In genomic region chr5:158858746-158859145, GRCh38 we compare ENCODE assay signal across 17 cellular contexts.
A peak's percentile ranks its signal among the peaks of the same experiment; 100 is the strongest.
DNase-seq lines count a peak whose midpoint lies in the region; ATAC-seq and TF ChIP-seq lines count a peak whose summit lies in the region.
"Had no signal": no experiment of that assay in that cellular context is flagged by ENCODE, and none has a peak within 500 bp of the region (broad histone marks: within the 10 kb centered on the region; RNA-seq: fewer than 3 reads in every experiment).

No MANE protein-coding gene starts in this region.

- H3K27me3 Mint-ChIP-seq in glutamatergic neuron (ENCODE audit: unreplicated experiment), result peaks cover 15% of the 10 kb centered on the region
- peaks cover 49 to 56% of the 10 kb centered on the region in 2 donors for H3K27me3 Mint-ChIP-seq in effector memory CD8-positive, alpha-beta T cell
- H3K27me3 Mint-ChIP-seq: CD4-positive, alpha-beta T cell had no signal

- H3K9me3 Mint-ChIP-seq in glutamatergic neuron (ENCODE audit: unreplicated experiment), result peaks cover 30% of the 10 kb centered on the region
- no peaks in the 10 kb centered on the region for H3K9me3 Mint-ChIP-seq in effector memory CD8-positive, alpha-beta T cell
- H3K9me3 Mint-ChIP-seq: CD4-positive, alpha-beta T cell had no signal

- ATAC-seq in effector memory CD8-positive, alpha-beta T cell (replicated peaks), result no peak
- no peak for ATAC-seq in left ventricle myocardium superior
- ATAC-seq: HCT116 had no signal

- intact Hi-C loops in left ventricle myocardium superior (cut with micrococcal nuclease), result no loop called here

- H3K4me3 ChIP-seq in Karpas-422 (ENCODE audit: low read length) (no peak overlapping the region), subcutaneous abdominal adipose tissue (ENCODE audit: low read depth in 1 of 5, low read length in 5 of 5) (no peak overlapping the region)
- H3K4me3 ChIP-seq: GM23248 had no signal

- H3K4me1 ChIP-seq in Karpas-422 (ENCODE audit: low read length) (peaks cover 74% of the 10 kb centered on the region), subcutaneous abdominal adipose tissue (ENCODE audit: control insufficient read depth in 5 of 5, insufficient read depth in 5 of 5, low read length in 5 of 5) (peaks cover 0 to 60% (median 43%) of the 10 kb centered on the region in 5 donors)

- H3K9ac ChIP-seq in Karpas-422 (ENCODE audit: low read length) (no peak overlapping the region), subcutaneous abdominal adipose tissue (ENCODE audit: low read length in 5 of 5) (no peak overlapping the region)
- H3K9ac ChIP-seq: GM23248 had no signal

- DNase-seq in DMS 273 (lab: John Stamatoyannopoulos, UW; ENCODE audit: unreplicated experiment) (peak; percentile 37), DMS 273 treated with DMSO at 0.1 percent for 48 hours (lab: John Stamatoyannopoulos, UW) (no peak), Karpas-422 (no peak), glutamatergic neuron (no peak), left ventricle myocardium superior (no peak), NCI-H128 (lab: John Stamatoyannopoulos, UW; ENCODE audit: unreplicated experiment) (no peak)
- DNase-seq in effector memory CD8-positive, alpha-beta T cell, result no peak
- DNase-seq: C1 segment of cervical spinal cord; Calu3; CD4-positive, alpha-beta T cell; DMS153; DMS79 treated with DMSO at 0.1 percent for 48 hours; EL; GM23248 had no signal

- H3K4me3 Mint-ChIP-seq in glutamatergic neuron (ENCODE audit: unreplicated experiment), result no peak overlapping the region
- H3K4me3 Mint-ChIP-seq in effector memory CD8-positive, alpha-beta T cell, result no peak overlapping the region
- H3K4me3 Mint-ChIP-seq: CD4-positive, alpha-beta T cell had no signal

- H3K4me1 Mint-ChIP-seq in glutamatergic neuron (ENCODE audit: low read depth, unreplicated experiment), result peaks cover 60% of the 10 kb centered on the region
- no peaks in the 10 kb centered on the region for H3K4me1 Mint-ChIP-seq in effector memory CD8-positive, alpha-beta T cell (ENCODE audit: low read depth in 2 of 2)

- peak overlapping the region; percentile 7 for H3K27ac Mint-ChIP-seq in glutamatergic neuron (ENCODE audit: unreplicated experiment)
- H3K27ac Mint-ChIP-seq in effector memory CD8-positive, alpha-beta T cell, result no peak overlapping the region
- H3K27ac Mint-ChIP-seq: CD4-positive, alpha-beta T cell had no signal

- H3K36me3 ChIP-seq in Karpas-422 (ENCODE audit: insufficient read depth, low read length) (peaks cover 22% of the 10 kb centered on the region), subcutaneous abdominal adipose tissue (ENCODE audit: control insufficient read depth in 5 of 5, insufficient read depth in 5 of 5, low read length in 5 of 5) (peaks cover 0 to 5% (median 0%) of the 10 kb centered on the region in 5 donors)

- H3K27ac ChIP-seq in Karpas-422 (ENCODE audit: low read length) (peak overlapping the region; percentile 44; the same call in 1 of the 2 replicates), subcutaneous abdominal adipose tissue (ENCODE audit: low read depth, low read length) (peak overlapping the region; percentile 54)
- H3K27ac ChIP-seq: 22Rv1, GM23248 had no signal

- no peak overlapping the region for H3K4me2 ChIP-seq in Karpas-422 (ENCODE audit: low read depth, low read length, poor library complexity, severe bottlenecking)

- H3K36me3 Mint-ChIP-seq in glutamatergic neuron (ENCODE audit: unreplicated experiment), result peaks cover 9% of the 10 kb centered on the region
- no peaks in the 10 kb centered on the region for H3K36me3 Mint-ChIP-seq in effector memory CD8-positive, alpha-beta T cell (ENCODE audit: insufficient read depth)

- no peaks in the 10 kb centered on the region for H4K20me1 ChIP-seq in Karpas-422 (ENCODE audit: insufficient read depth, low read depth, low read length)

- TF ChIP-seq CTCF in glutamatergic neuron (IDR thresholded peaks at IDR 0.05; ENCODE audit: partially characterized antibody, unreplicated experiment), result no peak

- H3K9me3 ChIP-seq in Karpas-422 (ENCODE audit: low read length) (no peaks in the 10 kb centered on the region), subcutaneous abdominal adipose tissue (ENCODE audit: control insufficient read depth in 5 of 5, low read length in 5 of 5) (no peaks in the 10 kb centered on the region)

- no peaks in the 10 kb centered on the region for H3K27me3 ChIP-seq in Karpas-422 (ENCODE audit: low read length)
- H3K27me3 ChIP-seq in subcutaneous abdominal adipose tissue (ENCODE audit: control insufficient read depth in 5 of 5, insufficient read depth in 4 of 5, low read length in 5 of 5), result no peaks in the 10 kb centered on the region

- H2AFZ ChIP-seq in Karpas-422 (ENCODE audit: low read length), result no peak overlapping the region
- H2AFZ ChIP-seq: GM23248 had no signal

- H3K79me2 ChIP-seq in Karpas-422 (ENCODE audit: low read length), result peaks cover 99% of the 10 kb centered on the region

- H3K9me2 ChIP-seq in Karpas-422 (replicated peaks; ENCODE audit: insufficient read depth, low read length), result no peaks in the 10 kb centered on the region; the same call in 1 of the 2 replicates
